Comparison of ENCODE assay signal across 1 cellular context in genomic region chr17:60600490-60601431, GRCh38.
A peak's percentile ranks its signal among the peaks of the same experiment; 100 is the strongest.
TF ChIP-seq lines count a peak whose summit lies in the region.

No MANE protein-coding gene starts in this region.

TF ChIP-seq in HepG2, 621 proteins besides CTCF, POLR2A, EP300 and RAD21 (continued from another document):
- TF ChIP-seq ELK4 (CRISPR knock-in tag; IDR thresholded peaks at IDR 0.05; ENCODE audit: borderline replicate concordance) (peak; percentile 44; the same call in 1 of the 2 replicates), ZNF317 (CRISPR knock-in tag; IDR thresholded peaks at IDR 0.05) (no peak), PITX1 (CRISPR knock-in tag; IDR thresholded peaks at IDR 0.05) (0 out of 2 replicates have a peak, but pooled peaks have one; percentile 14), RORA (CRISPR knock-in tag; IDR thresholded peaks at IDR 0.05) (0 out of 2 replicates have a peak, but pooled peaks have one; percentile 16), CC2D1A (CRISPR knock-in tag; IDR thresholded peaks at IDR 0.05) (0 out of 2 replicates have a peak, but pooled peaks have one; percentile 16), FOXJ3 (CRISPR knock-in tag; IDR thresholded peaks at IDR 0.05; ENCODE audit: borderline replicate concordance) (no peak), ZNF781 (CRISPR knock-in tag; IDR thresholded peaks at IDR 0.05; ENCODE audit: borderline replicate concordance, not compliant biosample characterization) (peak; percentile 75), CCDC6 (CRISPR knock-in tag; IDR thresholded peaks at IDR 0.05) (no peak), EZH2 (conservative IDR thresholded peaks at IDR 0.05; ENCODE audit: low read depth, low read length) (no peak), SNAPC2 (CRISPR knock-in tag; IDR thresholded peaks at IDR 0.05) (peak; percentile 2; the same call in 1 of the 2 replicates), ZNF674 (CRISPR knock-in tag; IDR thresholded peaks at IDR 0.05; ENCODE audit: low read depth) (peak; percentile 78; the same call in 1 of the 2 replicates), GATAD2A (CRISPR knock-in tag; IDR thresholded peaks at IDR 0.05) (0 out of 2 replicates have a peak, but pooled peaks have one; percentile 52), HDAC1 (CRISPR knock-in tag; IDR thresholded peaks at IDR 0.05) (peak; percentile 57; the same call in 1 of the 2 replicates), ZNF770 (CRISPR knock-in tag; IDR thresholded peaks at IDR 0.05) (no peak), ZNF609 (CRISPR knock-in tag; IDR thresholded peaks at IDR 0.05; ENCODE audit: borderline replicate concordance) (no peak), PHF21A (CRISPR knock-in tag; IDR thresholded peaks at IDR 0.05) (peak; percentile 70), ZNF691 (CRISPR knock-in tag; IDR thresholded peaks at IDR 0.05; ENCODE audit: borderline replicate concordance, low read depth) (peak; percentile 78), SRY (CRISPR knock-in tag; IDR thresholded peaks at IDR 0.05) (0 out of 2 replicates have a peak, but pooled peaks have one; percentile 38), ZFP90 (CRISPR knock-in tag; IDR thresholded peaks at IDR 0.05; ENCODE audit: borderline replicate concordance) (no peak), SRF (IDR thresholded peaks at IDR 0.05; ENCODE audit: low read depth, low read length) (no peak)
- TF ChIP-seq, protein P1, sequence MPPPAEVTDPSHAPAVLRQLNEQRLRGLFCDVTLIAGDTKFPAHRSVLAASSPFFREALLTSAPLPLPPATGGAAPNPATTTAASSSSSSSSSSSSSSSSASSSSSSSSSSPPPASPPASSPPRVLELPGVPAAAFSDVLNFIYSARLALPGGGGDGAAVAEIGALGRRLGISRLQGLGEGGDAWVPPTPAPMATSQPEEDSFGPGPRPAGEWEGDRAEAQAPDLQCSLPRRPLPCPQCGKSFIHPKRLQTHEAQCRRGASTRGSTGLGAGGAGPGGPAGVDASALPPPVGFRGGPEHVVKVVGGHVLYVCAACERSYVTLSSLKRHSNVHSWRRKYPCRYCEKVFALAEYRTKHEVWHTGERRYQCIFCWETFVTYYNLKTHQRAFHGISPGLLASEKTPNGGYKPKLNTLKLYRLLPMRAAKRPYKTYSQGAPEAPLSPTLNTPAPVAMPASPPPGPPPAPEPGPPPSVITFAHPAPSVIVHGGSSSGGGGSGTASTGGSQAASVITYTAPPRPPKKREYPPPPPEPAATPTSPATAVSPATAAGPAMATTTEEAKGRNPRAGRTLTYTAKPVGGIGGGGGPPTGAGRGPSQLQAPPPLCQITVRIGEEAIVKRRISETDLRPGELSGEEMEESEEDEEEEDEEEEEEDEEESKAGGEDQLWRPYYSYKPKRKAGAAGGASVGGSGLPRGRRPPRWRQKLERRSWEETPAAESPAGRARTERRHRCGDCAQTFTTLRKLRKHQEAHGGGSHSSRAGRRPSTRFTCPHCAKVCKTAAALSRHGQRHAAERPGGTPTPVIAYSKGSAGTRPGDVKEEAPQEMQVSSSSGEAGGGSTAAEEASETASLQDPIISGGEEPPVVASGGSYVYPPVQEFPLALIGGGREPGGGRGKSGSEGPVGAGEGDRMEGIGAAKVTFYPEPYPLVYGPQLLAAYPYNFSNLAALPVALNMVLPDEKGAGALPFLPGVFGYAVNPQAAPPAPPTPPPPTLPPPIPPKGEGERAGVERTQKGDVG (CRISPR knock-in tag; IDR thresholded peaks at IDR 0.05; ENCODE audit: borderline replicate concordance): no peak
- TF ChIP-seq, protein P2, sequence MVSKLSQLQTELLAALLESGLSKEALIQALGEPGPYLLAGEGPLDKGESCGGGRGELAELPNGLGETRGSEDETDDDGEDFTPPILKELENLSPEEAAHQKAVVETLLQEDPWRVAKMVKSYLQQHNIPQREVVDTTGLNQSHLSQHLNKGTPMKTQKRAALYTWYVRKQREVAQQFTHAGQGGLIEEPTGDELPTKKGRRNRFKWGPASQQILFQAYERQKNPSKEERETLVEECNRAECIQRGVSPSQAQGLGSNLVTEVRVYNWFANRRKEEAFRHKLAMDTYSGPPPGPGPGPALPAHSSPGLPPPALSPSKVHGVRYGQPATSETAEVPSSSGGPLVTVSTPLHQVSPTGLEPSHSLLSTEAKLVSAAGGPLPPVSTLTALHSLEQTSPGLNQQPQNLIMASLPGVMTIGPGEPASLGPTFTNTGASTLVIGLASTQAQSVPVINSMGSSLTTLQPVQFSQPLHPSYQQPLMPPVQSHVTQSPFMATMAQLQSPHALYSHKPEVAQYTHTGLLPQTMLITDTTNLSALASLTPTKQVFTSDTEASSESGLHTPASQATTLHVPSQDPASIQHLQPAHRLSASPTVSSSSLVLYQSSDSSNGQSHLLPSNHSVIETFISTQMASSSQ (IDR thresholded peaks at IDR 0.05; ENCODE audit: low read depth): no peak
- TF ChIP-seq, protein P2 (CRISPR knock-in tag; IDR thresholded peaks at IDR 0.05; ENCODE audit: borderline replicate concordance): peak; percentile 56; the same call in 1 of the 2 replicates
- TF ChIP-seq, protein P3, sequence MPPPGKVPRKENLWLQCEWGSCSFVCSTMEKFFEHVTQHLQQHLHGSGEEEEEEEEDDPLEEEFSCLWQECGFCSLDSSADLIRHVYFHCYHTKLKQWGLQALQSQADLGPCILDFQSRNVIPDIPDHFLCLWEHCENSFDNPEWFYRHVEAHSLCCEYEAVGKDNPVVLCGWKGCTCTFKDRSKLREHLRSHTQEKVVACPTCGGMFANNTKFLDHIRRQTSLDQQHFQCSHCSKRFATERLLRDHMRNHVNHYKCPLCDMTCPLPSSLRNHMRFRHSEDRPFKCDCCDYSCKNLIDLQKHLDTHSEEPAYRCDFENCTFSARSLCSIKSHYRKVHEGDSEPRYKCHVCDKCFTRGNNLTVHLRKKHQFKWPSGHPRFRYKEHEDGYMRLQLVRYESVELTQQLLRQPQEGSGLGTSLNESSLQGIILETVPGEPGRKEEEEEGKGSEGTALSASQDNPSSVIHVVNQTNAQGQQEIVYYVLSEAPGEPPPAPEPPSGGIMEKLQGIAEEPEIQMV (CRISPR knock-in tag; IDR thresholded peaks at IDR 0.05; ENCODE audit: low read depth): peak; percentile 19; the same call in 1 of the 2 replicates
